ENCODE assay signal across 8 cellular contexts in the genomic region with DNA sequence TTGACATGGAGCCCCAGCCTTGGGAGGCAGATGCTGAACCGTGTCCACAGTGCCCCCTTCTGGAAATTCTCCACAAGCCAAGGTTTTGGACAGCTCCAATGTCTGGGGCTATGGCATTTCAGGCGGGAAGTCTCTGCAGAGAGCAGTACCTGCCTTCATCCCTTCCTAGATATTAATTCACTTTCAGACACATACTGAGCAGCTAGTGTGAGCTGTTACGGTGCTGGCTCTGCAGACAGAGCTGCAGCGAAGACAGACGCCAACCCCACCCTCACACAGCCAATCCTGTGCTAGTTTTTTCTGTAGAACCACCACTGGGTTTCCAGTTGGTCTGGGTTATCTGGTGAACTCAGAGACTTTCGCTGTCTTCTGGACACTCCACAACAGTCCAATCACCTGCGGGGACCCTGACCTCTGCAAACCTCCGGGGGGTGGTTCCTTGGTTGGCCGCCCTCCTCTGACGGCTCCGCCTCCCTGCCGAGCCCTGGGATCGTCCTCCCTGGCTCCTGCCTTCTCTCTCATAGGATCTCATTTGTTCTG. TPM values are rescaled to one million over a fixed set of nuclear protein-coding genes. Genes with fewer than 3 reads are reported as not detected.
DNase-seq lines count a peak whose midpoint lies in the region; ATAC-seq, FAIRE-seq and TF ChIP-seq lines count a peak whose summit lies in the region.

No MANE protein-coding gene starts in this region.

- FAIRE-seq in GM18507 (lab: Jason Lieb, UNC): peak; percentile 91

- H3K27me3 ChIP-seq in dorsolateral prefrontal cortex: no peaks in the 10 kb centered on the region

- H3K4me3 Mint-ChIP-seq in activated CD4-positive, alpha-beta T cell treated with anti-CD3 and anti-CD28 coated beads, Interleukin-2, amount 10 ng/mL, durations not matched to agents 7 days and 5 days: no peak overlapping the region

- WGBS in lower leg skin, 2 donors: 15 to 23% methylated on average over 13 of the region's 13 CpGs

- H3K4me3 ChIP-seq in dorsolateral prefrontal cortex (peak overlapping the region in 6 of 59 donors; percentile 6 to 45 (median 26)), lower leg skin (ENCODE audit: low read depth, poor library complexity, severe bottlenecking) (no peak overlapping the region)

- no peaks in the 10 kb centered on the region for H3K36me3 Mint-ChIP-seq in activated CD4-positive, alpha-beta T cell treated with anti-CD3 and anti-CD28 coated beads, Interleukin-2, amount 10 ng/mL, durations not matched to agents 7 days and 5 days (ENCODE audit: low read depth)

- intact Hi-C loops in dorsolateral prefrontal cortex (cut with DNase I): no loop called here
- intact Hi-C loops in lower leg skin (cut with DNase I; ENCODE audit: low total_unique reads): no loop called here

- peak; percentile 81 for DNase-seq in ACHN
- no peak for DNase-seq in GM18507 (ENCODE audit: extremely low spot score, insufficient read length, low read depth)
- peak; percentile 36 to 86 for DNase-seq in NCI-H524 (lab: John Stamatoyannopoulos, UW)
- DNase-seq in activated CD4-positive, alpha-beta T cell treated with anti-CD3 and anti-CD28 coated beads, Interleukin-2, amount 10 ng/mL, durations not matched to agents 7 days and 5 days: peak; percentile 78
- peak in 6 of 10 donors; percentile 59 to 73 (median 71) for DNase-seq in dorsolateral prefrontal cortex
- DNase-seq in lower leg skin (ENCODE audit: low spot score in 2 of 2): peak; percentile 50 to 92
- DNase-seq in stimulated activated CD8-positive, alpha-beta memory T cell treated with anti-CD3 and anti-CD28 coated beads, Interleukin-15, amount 100 ng/mL, for 4 hours (ENCODE audit: low read depth in 2 of 2): peak; percentile 29 to 45

- TF ChIP-seq CTCF in dorsolateral prefrontal cortex (IDR thresholded peaks at IDR 0.05 in 54 of 56, conservative IDR thresholded peaks at IDR 0.05 in 2 of 56; ENCODE audit: low read depth in 1 of 56, partially characterized antibody in 56 of 56) (peak in 55 of 56 donors; percentile 35 to 73 (median 61)), lower leg skin (IDR thresholded peaks at IDR 0.05) (no peak)

- ATAC-seq in GM21528 (IDR thresholded peaks at IDR 0.05; ENCODE audit: low FRiP score, unreplicated experiment): no peak

- POLR2A ChIA-PET in activated CD4-positive, alpha-beta T cell treated with anti-CD3 and anti-CD28 coated beads, Interleukin-2, amount 10 ng/mL, durations not matched to agents 7 days and 5 days (lab: Charles Lee): no interaction called here

- peaks cover 11% of the 10 kb centered on the region for H3K4me1 Mint-ChIP-seq in activated CD4-positive, alpha-beta T cell treated with anti-CD3 and anti-CD28 coated beads, Interleukin-2, amount 10 ng/mL, durations not matched to agents 7 days and 5 days

- in situ Hi-C loops in ACHN (cut with HindIII; ENCODE audit: low pct_ligation_motif_present, low pct_unique_long_range_greater_than_20kb, low sequenced_read_pairs): no loop called here

- CTCF ChIA-PET in activated CD4-positive, alpha-beta T cell treated with anti-CD3 and anti-CD28 coated beads, Interleukin-2, amount 10 ng/mL, durations not matched to agents 7 days and 5 days (lab: Charles Lee): interaction anchor here (0.6 to 3.6 kb wide), 21 partner anchors 8 to 254 kb away, joined by 3 to 13 read pairs (median 5); a partner anchor contains a TSS

- no peak overlapping the region for H3K27ac ChIP-seq in dorsolateral prefrontal cortex

- H3K9me3 Mint-ChIP-seq in activated CD4-positive, alpha-beta T cell treated with anti-CD3 and anti-CD28 coated beads, Interleukin-2, amount 10 ng/mL, durations not matched to agents 7 days and 5 days: no peaks in the 10 kb centered on the region

- H3K27ac Mint-ChIP-seq in activated CD4-positive, alpha-beta T cell treated with anti-CD3 and anti-CD28 coated beads, Interleukin-2, amount 10 ng/mL, durations not matched to agents 7 days and 5 days: peak overlapping the region; percentile 17

- no peak for TF ChIP-seq POLR2A in lower leg skin (IDR thresholded peaks at IDR 0.05)

- peaks cover 12% of the 10 kb centered on the region for H3K27me3 Mint-ChIP-seq in activated CD4-positive, alpha-beta T cell treated with anti-CD3 and anti-CD28 coated beads, Interleukin-2, amount 10 ng/mL, durations not matched to agents 7 days and 5 days

RNA-seq across cellular contexts. Expression of a gene that starts 9.1 kb away (rescaled TPM):
- 100 to 1,000 TPM; 130 to 139 TPM for total RNA-seq in activated CD4-positive, alpha-beta T cell treated with anti-CD3 and anti-CD28 coated beads, Interleukin-2, amount 10 ng/mL, durations not matched to agents 7 days and 5 days
- total RNA-seq in dorsolateral prefrontal cortex (10 to 100 TPM; 32.4 to 63.2 (median 43.6) TPM), lower leg skin (10 to 100 TPM; 34.8 to 47.2 (median 38.8) TPM)

RNA-seq across cellular contexts. Expression of a gene that starts 9.6 kb away (rescaled TPM):
- 100 to 1,000 TPM; 110 to 133 TPM for total RNA-seq in activated CD4-positive, alpha-beta T cell treated with anti-CD3 and anti-CD28 coated beads, Interleukin-2, amount 10 ng/mL, durations not matched to agents 7 days and 5 days
- 10 to 100 TPM; 47.2 to 83.2 (median 61.5) TPM for total RNA-seq in dorsolateral prefrontal cortex
- 10 to 100 TPM; 40.7 to 54.3 (median 41.5) TPM for total RNA-seq in lower leg skin

RNA-seq across cellular contexts. Expression of a gene that starts 11.7 kb away (rescaled TPM):
- under 1 TPM in 1 of 2 experiments, not detected in 1; 0.23 TPM for total RNA-seq in activated CD4-positive, alpha-beta T cell treated with anti-CD3 and anti-CD28 coated beads, Interleukin-2, amount 10 ng/mL, durations not matched to agents 7 days and 5 days
- under 1 TPM in 1 of 120 experiments, not detected in 119; 0.46 TPM for total RNA-seq in dorsolateral prefrontal cortex
- total RNA-seq in lower leg skin: not detected

RNA-seq across cellular contexts. Expression of a gene that starts 17.0 kb away (rescaled TPM):
- 1 to 10 TPM; 3.7 to 4.1 TPM for total RNA-seq in activated CD4-positive, alpha-beta T cell treated with anti-CD3 and anti-CD28 coated beads, Interleukin-2, amount 10 ng/mL, durations not matched to agents 7 days and 5 days
- total RNA-seq in dorsolateral prefrontal cortex (1 to 10 TPM in 1 of 120 experiments, under 1 TPM in 16, not detected in 103; 0.11 to 1.2 (median 0.16) TPM), lower leg skin (under 1 TPM in 3 of 4 donors, not detected in 1; 0.19 to 0.56 (median 0.52) TPM)

RNA-seq across cellular contexts. Expression of a gene that starts 23.6 kb away (rescaled TPM):
- total RNA-seq in activated CD4-positive, alpha-beta T cell treated with anti-CD3 and anti-CD28 coated beads, Interleukin-2, amount 10 ng/mL, durations not matched to agents 7 days and 5 days: 100 to 1,000 TPM; 211 to 224 TPM
- total RNA-seq in dorsolateral prefrontal cortex: 100 to 1,000 TPM; 163 to 302 (median 210) TPM
- total RNA-seq in lower leg skin: 100 to 1,000 TPM in 2 of 4 donors, 10 to 100 TPM in 2; 70.8 to 123 (median 87.2) TPM

Comparison
In these comparisons a context has a peak if more than half of its experiments do, and no peak if none do; other contexts are left out.
1. CTCF ChIP-seq: peak in dorsolateral prefrontal cortex (55 of 56); none in lower leg skin (0 of 3).